Comparison of ENCODE assay signal across 8 cellular contexts in the genomic region with DNA sequence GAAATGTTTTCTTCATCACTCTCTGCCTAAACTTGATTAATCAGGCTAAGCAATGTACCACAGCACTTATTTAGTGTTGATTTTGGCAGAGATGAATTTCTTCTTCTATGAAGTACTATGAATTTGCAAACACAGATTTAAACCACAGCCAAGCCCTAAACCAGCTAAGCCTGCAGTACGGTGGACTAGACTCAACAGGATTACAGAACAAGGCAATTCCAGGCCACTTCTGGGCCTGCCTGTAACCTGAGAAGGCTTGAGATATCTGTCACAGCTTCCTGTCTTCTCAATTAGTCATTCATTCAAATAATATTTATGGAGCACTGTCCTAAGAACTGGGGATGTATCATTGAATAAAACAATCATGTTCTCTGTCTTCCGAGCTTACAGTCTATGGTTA. TPM values are rescaled to one million over a fixed set of nuclear protein-coding genes. Genes with fewer than 3 reads are reported as not detected.
DNase-seq lines count a peak whose midpoint lies in the region; ATAC-seq, FAIRE-seq and TF ChIP-seq lines count a peak whose summit lies in the region.

No MANE protein-coding gene starts in this region.

- no peaks in the 10 kb centered on the region for H3K36me3 ChIP-seq in pancreas

- H3K27ac ChIP-seq in pancreas: no peak overlapping the region

- no peaks in the 10 kb centered on the region for H3K27me3 ChIP-seq in pancreas

- no peak overlapping the region for H3K4me3 ChIP-seq in cardiac fibroblast (replicated peaks in 1 of 2; ENCODE audit: low read depth in 2 of 2, low read length in 2 of 2)
- no peak overlapping the region for H3K4me3 ChIP-seq in pancreas

- peak; percentile 78 for DNase-seq in GM03348 (ENCODE audit: low spot score)
- DNase-seq in NCI-H510A treated with DMSO at 0.1 percent for 48 hours (lab: John Stamatoyannopoulos, UW): peak; percentile 78
- peak; percentile 80 to 95 for DNase-seq in cardiac fibroblast (ENCODE audit: low read depth in 2 of 2)
- DNase-seq in pancreas: no peak
- DNase-seq in occipital lobe (lab: John Stamatoyannopoulos, UW): no peak
- no peak for DNase-seq in germinal center (ENCODE audit: low spot score)

- no peak for TF ChIP-seq CTCF in cardiac fibroblast (IDR thresholded peaks at IDR 0.05; ENCODE audit: low read depth, low read length)
- no peak for TF ChIP-seq CTCF in pancreas (IDR thresholded peaks at IDR 0.05)

- FAIRE-seq in pancreas (lab: Jason Lieb, UNC): no peak

- H3K9me3 ChIP-seq in pancreas: no peaks in the 10 kb centered on the region

- no peaks in the 10 kb centered on the region for H3K4me1 ChIP-seq in pancreas

- intact Hi-C loops in pancreas (cut with DNase I): no loop called here

- ATAC-seq in pancreas (peak in 3 of 4 donors; percentile 61 to 73 (median 63)), HG03439 (IDR thresholded peaks at IDR 0.05; ENCODE audit: unreplicated experiment) (no peak), GM19467 (IDR thresholded peaks at IDR 0.05; ENCODE audit: unreplicated experiment) (no peak)

- 41 to 56% methylated on average over 2 of the region's 2 CpGs for WGBS in pancreas, 2 donors

RNA-seq across cellular contexts. Expression of a gene that starts 32.4 kb away (rescaled TPM):
- total RNA-seq in pancreas (100 to 1,000 TPM in 1 of 6 donors, 10 to 100 TPM in 5; 56.4 to 100 (median 68.1) TPM), occipital lobe (13.4 TPM)
- 10 to 100 TPM; 26.5 to 37.5 TPM for polyA plus RNA-seq in pancreas

Comparison
In these comparisons a context has a peak if more than half of its experiments do, and no peak if none do; other contexts are left out.
1. DNase-seq: peak in GM03348 (single experiment), NCI-H510A treated with DMSO at 0.1 percent for 48 hours (single experiment) and cardiac fibroblast (2 of 2); none in pancreas (0 of 6), occipital lobe (single experiment) and germinal center (single experiment).
2. ATAC-seq: peak in pancreas (3 of 4); none in HG03439 (single experiment) and GM19467 (single experiment).